Comparison of ENCODE assay signal across 23 cellular contexts in the genomic region with DNA sequence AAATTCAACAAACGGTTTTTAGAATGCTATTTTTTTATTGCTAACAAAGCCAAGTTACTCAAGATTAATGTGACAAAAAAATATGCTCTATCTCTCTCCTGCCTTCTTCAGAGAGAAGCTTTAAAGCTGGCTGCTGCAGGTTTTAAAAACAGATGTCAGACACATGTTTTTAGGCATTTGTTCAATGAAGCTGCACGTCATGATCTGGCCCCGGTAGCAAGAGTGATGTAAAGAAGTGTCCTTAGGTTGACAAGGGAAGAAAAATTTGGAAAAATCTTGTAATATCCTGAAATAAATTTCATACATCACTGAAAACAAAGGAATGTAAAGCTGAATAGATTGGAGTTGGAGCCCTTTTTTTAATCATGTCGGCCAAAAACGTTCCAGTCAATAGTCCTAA.
DNase-seq lines count a peak whose midpoint lies in the region; ATAC-seq, FAIRE-seq and TF ChIP-seq lines count a peak whose summit lies in the region.
"Had no signal": no experiment of that assay in that cellular context is flagged by ENCODE, and none has a peak within 500 bp of the region (broad histone marks: within the 10 kb centered on the region; RNA-seq: fewer than 3 reads in every experiment).

No MANE protein-coding gene starts in this region.

- FAIRE-seq in astrocyte (lab: Jason Lieb, UNC) = no peak
- FAIRE-seq: D721Med, GM12878 had no signal

- H3K36me3 Mint-ChIP-seq in astrocyte (ENCODE audit: low read depth, unreplicated experiment) = no peaks in the 10 kb centered on the region
- H3K36me3 Mint-ChIP-seq: CD4-positive, CD25-positive, alpha-beta regulatory T cell had no signal

- ATAC-seq in right cardiac atrium (no peak), GM21717 (IDR thresholded peaks at IDR 0.05; ENCODE audit: unreplicated experiment) (no peak), HG02885 (IDR thresholded peaks at IDR 0.05; ENCODE audit: poor library complexity, unreplicated experiment) (no peak)
- ATAC-seq: GM12878, Panc1 had no signal

- DNase-seq in left ventricle myocardium inferior (no peak), right cardiac atrium (no peak), astrocyte (ENCODE audit: low read depth) (peak; percentile 56), fibroblast of mammary gland (ENCODE audit: low read depth) (peak; percentile 33), EL (no peak)
- DNase-seq: CD4-positive, CD25-positive, alpha-beta regulatory T cell; GOT3; IMR-90; KG1; MG63; NCI-H1105 treated with DMSO at 0.1 percent for 48 hours; NCI-H146; NCI-H1930; NCI-H446; NCI-H524 treated with DMSO at 0.1 percent for 48 hours; SJCRH30 had no signal

- H3K4me1 Mint-ChIP-seq in astrocyte (ENCODE audit: low read depth, unreplicated experiment) = peaks cover 32% of the 10 kb centered on the region
- H3K4me1 Mint-ChIP-seq: CD4-positive, CD25-positive, alpha-beta regulatory T cell had no signal

- no peak overlapping the region for H2AFZ ChIP-seq in astrocyte (ENCODE audit: low read depth, low read length)

- no peaks in the 10 kb centered on the region for H3K79me2 ChIP-seq in astrocyte (ENCODE audit: insufficient read depth, low read length)

- no peaks in the 10 kb centered on the region for H3K9me3 Mint-ChIP-seq in astrocyte (ENCODE audit: unreplicated experiment)

- H3K36me3 ChIP-seq in left ventricle myocardium inferior (no peaks in the 10 kb centered on the region), astrocyte (ENCODE audit: insufficient read depth, low read length) (no peaks in the 10 kb centered on the region)
- H3K36me3 ChIP-seq: BLaER1, HAP-1, MG63, SJCRH30 had no signal

- TF ChIP-seq CTCF in left ventricle myocardium inferior (IDR thresholded peaks at IDR 0.05; ENCODE audit: borderline replicate concordance) (no peak), astrocyte (IDR thresholded peaks at IDR 0.05; ENCODE audit: insufficient read depth, low read depth, low read length) (no peak), fibroblast of mammary gland (conservative IDR thresholded peaks at IDR 0.05; ENCODE audit: control insufficient read depth, insufficient read depth, low read depth, low read length) (no peak)

- 54% methylated on average over 5 of the region's 5 CpGs for WGBS in right cardiac atrium

- H3K4me1 ChIP-seq in left ventricle myocardium inferior = peaks cover 26% of the 10 kb centered on the region
- H3K4me1 ChIP-seq in right cardiac atrium (ENCODE audit: control insufficient read depth, insufficient read depth, low read length) = no peaks in the 10 kb centered on the region
- no peaks in the 10 kb centered on the region for H3K4me1 ChIP-seq in astrocyte (ENCODE audit: insufficient read depth, low read length)
- H3K4me1 ChIP-seq: BLaER1, HAP-1, SJCRH30 had no signal

- H3K9me3 ChIP-seq in left ventricle myocardium inferior (replicated peaks) = no peaks in the 10 kb centered on the region
- no peaks in the 10 kb centered on the region for H3K9me3 ChIP-seq in right cardiac atrium (ENCODE audit: control insufficient read depth, low read length)
- no peaks in the 10 kb centered on the region for H3K9me3 ChIP-seq in astrocyte (ENCODE audit: insufficient read depth, low read depth, low read length)
- H3K9me3 ChIP-seq: HAP-1, MG63, SJCRH30 had no signal

- H4K20me1 ChIP-seq in astrocyte (ENCODE audit: insufficient read depth, low read length) = no peaks in the 10 kb centered on the region
- H4K20me1 ChIP-seq: BLaER1 had no signal

- no peak overlapping the region for H3K27ac Mint-ChIP-seq in astrocyte (ENCODE audit: unreplicated experiment)
- H3K27ac Mint-ChIP-seq: CD4-positive, CD25-positive, alpha-beta regulatory T cell had no signal

- H3K27me3 Mint-ChIP-seq in astrocyte (ENCODE audit: low read depth, unreplicated experiment) = no peaks in the 10 kb centered on the region
- H3K27me3 Mint-ChIP-seq: CD4-positive, CD25-positive, alpha-beta regulatory T cell had no signal

- no peak overlapping the region for H3K4me3 Mint-ChIP-seq in astrocyte (ENCODE audit: unreplicated experiment)
- H3K4me3 Mint-ChIP-seq: CD4-positive, CD25-positive, alpha-beta regulatory T cell had no signal

- H3K4me2 ChIP-seq in astrocyte (ENCODE audit: low read length) = no peak overlapping the region
- H3K4me2 ChIP-seq: BLaER1 had no signal

- intact Hi-C loops in left ventricle myocardium inferior (cut with micrococcal nuclease) (no loop called here), right cardiac atrium (cut with DNase I) (no loop called here)

- H3K4me3 ChIP-seq in left ventricle myocardium inferior = no peak overlapping the region
- H3K4me3 ChIP-seq in right cardiac atrium (ENCODE audit: low read length) = no peak overlapping the region
- no peak overlapping the region for H3K4me3 ChIP-seq in astrocyte (ENCODE audit: insufficient read depth, low read depth, low read length)
- H3K4me3 ChIP-seq in fibroblast of mammary gland (ENCODE audit: control insufficient read depth, low read depth, low read length) = no peak overlapping the region
- H3K4me3 ChIP-seq: BLaER1, GM12878, HAP-1, MG63, SJCRH30 had no signal

- H3K27me3 ChIP-seq in left ventricle myocardium inferior (ENCODE audit: low read depth) (no peaks in the 10 kb centered on the region), right cardiac atrium (ENCODE audit: control insufficient read depth, insufficient read depth) (no peaks in the 10 kb centered on the region), astrocyte (ENCODE audit: insufficient read depth, low read length) (no peaks in the 10 kb centered on the region)
- H3K27me3 ChIP-seq: BLaER1, MG63, SJCRH30 had no signal

- H3K27ac ChIP-seq in left ventricle myocardium inferior (replicated peaks) (peak overlapping the region; percentile 30), right cardiac atrium (ENCODE audit: low read length) (no peak overlapping the region), astrocyte (ENCODE audit: low read depth, low read length) (no peak overlapping the region)
- H3K27ac ChIP-seq: BLaER1, SJCRH30 had no signal

- no peak overlapping the region for H3K9ac ChIP-seq in astrocyte (ENCODE audit: low read length)
- H3K9ac ChIP-seq: BLaER1 had no signal

Comparison
In these comparisons a context has a peak if more than half of its experiments do, and no peak if none do; other contexts are left out.
1. DNase-seq: peak in astrocyte (single experiment) and fibroblast of mammary gland (single experiment); none in left ventricle myocardium inferior (single experiment), right cardiac atrium (0 of 3) and EL (single experiment).